In the genomic region with DNA sequence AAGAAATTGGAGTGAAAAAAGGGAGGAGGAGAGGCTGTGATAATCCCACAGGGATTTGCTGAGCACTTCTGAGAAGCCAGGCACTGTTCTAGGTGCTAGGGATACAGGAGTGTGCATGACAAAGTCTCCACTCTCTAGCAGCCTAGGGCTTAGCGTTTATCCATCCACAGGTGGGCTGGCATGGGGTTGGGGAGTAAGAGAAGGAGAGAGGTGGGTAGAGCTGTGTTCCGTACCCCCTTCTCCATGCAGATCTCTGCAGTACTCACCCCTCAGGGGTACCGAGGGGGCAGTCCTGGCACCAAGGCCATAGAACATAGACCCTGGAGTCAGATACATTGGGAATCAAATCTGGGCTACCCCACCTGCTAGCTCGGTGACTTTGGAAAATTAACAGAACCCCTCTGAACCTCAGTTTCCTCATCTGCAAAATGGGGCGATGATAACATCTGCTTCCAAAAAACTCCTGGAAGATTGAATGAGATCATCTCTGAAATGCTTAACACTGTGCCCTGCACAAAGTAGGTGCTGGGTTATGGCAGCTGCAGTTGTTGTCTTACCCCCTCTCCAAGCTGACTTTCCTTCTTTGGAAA, we compare ENCODE assay signal across 1 cellular context.
TF ChIP-seq lines count a peak whose summit lies in the region.

No MANE protein-coding gene starts in this region.

TF ChIP-seq in HepG2, 621 proteins besides CTCF, POLR2A, EP300 and RAD21:
- TF ChIP-seq ZNF256 (CRISPR knock-in tag; conservative IDR thresholded peaks at IDR 0.05): no peak
- peak; percentile 68 for TF ChIP-seq ZNF629 (CRISPR knock-in tag; conservative IDR thresholded peaks at IDR 0.05)
- no peak for TF ChIP-seq GATAD2A (CRISPR knock-in tag; IDR thresholded peaks at IDR 0.05)
- TF ChIP-seq ZNF777 (CRISPR knock-in tag; IDR thresholded peaks at IDR 0.05): no peak
